ENCODE assay signal across 8 cellular contexts in genomic region chr19:7197760-7198696, GRCh38.
DNase-seq lines count a peak whose midpoint lies in the region; ATAC-seq and TF ChIP-seq lines count a peak whose summit lies in the region.

No MANE protein-coding gene starts in this region.

- H3K27ac Mint-ChIP-seq in chondrocyte (ENCODE audit: unreplicated experiment) = peak overlapping the region; percentile 98

- no peaks in the 10 kb centered on the region for H3K27me3 Mint-ChIP-seq in chondrocyte (ENCODE audit: low read depth)

- H3K9me3 Mint-ChIP-seq in chondrocyte (ENCODE audit: low read depth) = no peaks in the 10 kb centered on the region

- H3K4me1 Mint-ChIP-seq in chondrocyte (ENCODE audit: low read depth) = peaks cover 24% of the 10 kb centered on the region

- DNase-seq in AG10803 (ENCODE audit: low read depth) (peak; percentile 96), NCI-H2227 (lab: John Stamatoyannopoulos, UW; ENCODE audit: unreplicated experiment) (peak; percentile 94), chondrocyte (ENCODE audit: low spot score) (peak; percentile 95), kidney glomerular epithelial cell (lab: John Stamatoyannopoulos, UW) (peak; percentile 70)
- DNase-seq in activated CD4-positive, alpha-beta T cell treated with anti-CD3 and anti-CD28 coated beads for 24 hours (ENCODE audit: low read depth in 2 of 2) = peak; percentile 79 to 81
- DNase-seq in stimulated activated CD4-positive, alpha-beta T cell treated with anti-CD3 and anti-CD28 coated beads, Interleukin-15, amount 100 ng/mL, for 24 hours = peak; percentile 92

- H3K4me3 ChIP-seq in AG10803 (ENCODE audit: low read length) = peak overlapping the region; percentile 84

- TF ChIP-seq CTCF in AG10803 (conservative IDR thresholded peaks at IDR 0.05; ENCODE audit: low read length) (peak; percentile 24), chondrocyte (IDR thresholded peaks at IDR 0.05) (peak; percentile 37)

- ATAC-seq in GM18873 (IDR thresholded peaks at IDR 0.05; ENCODE audit: low FRiP score, unreplicated experiment) (peak; percentile 60), HG03135 (IDR thresholded peaks at IDR 0.05; ENCODE audit: unreplicated experiment) (peak; percentile 77)

- H3K36me3 Mint-ChIP-seq in chondrocyte (ENCODE audit: low read depth) = peaks cover under 1% of the 10 kb centered on the region

- peak overlapping the region; percentile 80 for H3K4me3 Mint-ChIP-seq in chondrocyte (ENCODE audit: unreplicated experiment)

Comparison
In these comparisons a context has a peak if more than half of its experiments do, and no peak if none do; other contexts are left out.
1. Peak in every context shown above with its lines: DNase-seq, ATAC-seq and H3K4me3 ChIP-seq.